Comparison of ENCODE assay signal across 21 cellular contexts in genomic region chr12:31796270-31796951, GRCh38.
"Had no signal": no experiment of that assay in that cellular context is flagged by ENCODE, and none has a peak within 500 bp of the region (broad histone marks: within the 10 kb centered on the region; RNA-seq: fewer than 3 reads in every experiment).

No MANE protein-coding gene starts in this region.

- DNase-seq: activated CD4-positive, CD25-positive, alpha-beta regulatory T cell treated with anti-CD3 and anti-CD28 coated beads, Interleukin-2, amount 50 U/mL, for 72 hours; activated effector memory CD4-positive, alpha-beta T cell treated with Interleukin-2 at 50 U/mL for 16 hours; activated T-cell treated with anti-CD3 and anti-CD28 coated beads, Interleukin-2, amount 50 U/mL, for 4 hours; effector memory CD4-positive, alpha-beta T cell; foreskin fibroblast; glutamatergic neuron; hypothalamus; kidney glomerular epithelial cell; left ventricle myocardium superior; right cardiac atrium; stimulated activated CD4-positive, alpha-beta T cell treated with anti-CD3 and anti-CD28 coated beads, Interleukin-4, amount 100 ng/mL, for 1 hour; stimulated activated naive CD4-positive, alpha-beta T cell; T-helper 9 cell had no signal

- H3K9me3 Mint-ChIP-seq: activated T-cell treated with anti-CD3 and anti-CD28 coated beads, Interleukin-2, amount 50 U/mL, for 4 hours; memory B cell; nephron had no signal

- H3K27ac Mint-ChIP-seq: nephron, type B pancreatic cell had no signal

- H3K27me3 Mint-ChIP-seq: memory B cell, type B pancreatic cell had no signal

- H3K4me3 Mint-ChIP-seq: activated T-cell treated with anti-CD3 and anti-CD28 coated beads, Interleukin-2, amount 50 U/mL, for 4 hours; dendritic cell treated with granulocyte-macrophage colony-stimulating factor and Interleukin-4, amounts not matched to agents 40 ng/mL and 50 ng/mL, for 4 days; memory B cell; nephron; type B pancreatic cell had no signal

- H3K4me3 ChIP-seq: ascending aorta, breast epithelium, prostate gland, skin epidermis had no signal

- H3K36me3 ChIP-seq: ascending aorta, breast epithelium, prostate gland had no signal

- H3K27ac ChIP-seq: ascending aorta, breast epithelium, prostate gland had no signal

- H3K4me1 ChIP-seq: ascending aorta, breast epithelium, prostate gland had no signal

- H3K27me3 ChIP-seq: ascending aorta, breast epithelium had no signal

- H3K9me3 ChIP-seq: ascending aorta, breast epithelium, prostate gland had no signal
